16 cellular contexts compared by ENCODE assay signal in the genomic region with DNA sequence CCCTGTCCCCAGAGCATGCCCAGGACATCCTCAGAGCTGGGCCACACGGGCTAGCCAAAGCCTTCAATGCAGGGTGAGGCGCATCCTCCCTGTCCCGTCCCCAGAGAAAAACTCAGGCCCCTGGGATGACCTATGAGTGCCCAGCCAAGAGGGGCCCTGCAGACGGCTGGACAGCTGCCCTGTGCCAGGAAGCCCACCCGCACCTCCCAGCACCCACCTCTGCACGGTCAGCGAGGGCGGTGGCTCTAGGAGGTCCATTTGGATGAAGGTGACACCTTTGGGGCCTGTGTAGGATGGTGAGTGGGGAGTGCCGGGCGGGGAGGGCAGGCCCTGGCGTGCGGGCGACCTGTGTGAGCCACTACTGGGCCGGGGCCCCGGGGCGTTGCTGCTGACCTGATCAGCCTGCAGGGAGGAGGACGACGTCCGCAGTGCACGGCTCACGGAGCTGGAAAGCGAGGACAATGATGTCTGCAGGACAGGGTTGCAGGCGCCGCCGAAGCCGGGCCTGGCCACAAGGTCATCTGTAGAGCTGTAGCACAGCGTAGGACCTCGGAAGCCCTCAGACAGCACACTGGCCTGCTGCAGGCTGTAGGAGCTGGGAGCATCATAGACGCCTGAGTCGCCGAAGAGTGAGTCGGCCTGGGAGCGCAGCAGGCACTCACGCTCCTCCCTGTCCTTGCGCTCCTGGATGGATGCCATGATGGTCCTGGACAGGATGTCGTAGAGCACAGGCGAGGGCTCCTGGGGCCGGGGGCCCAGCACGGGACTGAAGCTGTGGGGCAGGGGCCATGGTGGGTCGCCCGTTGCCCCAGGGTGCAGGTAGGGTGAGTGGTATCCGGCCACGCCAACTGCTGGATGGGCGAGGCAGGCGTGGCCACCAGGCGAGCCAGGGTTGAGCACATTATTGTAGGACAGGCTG.
"Had no signal": no experiment of that assay in that cellular context is flagged by ENCODE, and none has a peak within 500 bp of the region (broad histone marks: within the 10 kb centered on the region; RNA-seq: fewer than 3 reads in every experiment).

No MANE protein-coding gene starts in this region.

- H3K36me3 Mint-ChIP-seq: activated CD4-positive, alpha-beta memory T cell treated with anti-CD3 and anti-CD28 coated beads for 36 hours; activated naive CD4-positive, alpha-beta T cell treated with anti-CD3 and anti-CD28 coated beads, Interleukin-2, amount 10 ng/mL, durations not matched to agents 7 days and 5 days; naive thymus-derived CD4-positive, alpha-beta T cell had no signal

- FAIRE-seq: frontal cortex had no signal

- H3K27me3 ChIP-seq: vagina had no signal

- H3K27me3 Mint-ChIP-seq: activated T-helper 17 cell treated with anti-CD3 and anti-CD28 coated beads, Interleukin-2, amount 50 U/mL, for 72 hours; naive thymus-derived CD4-positive, alpha-beta T cell had no signal

- DNase-seq: activated CD4-positive, alpha-beta memory T cell treated with anti-CD3 and anti-CD28 coated beads for 36 hours; activated CD4-positive, CD25-positive, alpha-beta regulatory T cell treated with anti-CD3 and anti-CD28 coated beads, Interleukin-2, amount 50 U/mL, for 72 hours; activated naive CD4-positive, alpha-beta T cell treated with anti-CD3 and anti-CD28 coated beads, Interleukin-2, amount 10 ng/mL, durations not matched to agents 7 days and 5 days; cortex of kidney; effector memory CD4-positive, alpha-beta T cell; kidney glomerular epithelial cell; naive thymus-derived CD4-positive, alpha-beta T cell; stimulated activated CD4-positive, alpha-beta T cell treated with anti-CD3 and anti-CD28 coated beads, Interleukin-12 subunit alpha, Interleukin-12 subunit beta, amount 100 ng/mL, for 4 hours; stimulated activated naive CD4-positive, alpha-beta T cell; substantia nigra; T-helper 2 cell had no signal

- H3K27ac ChIP-seq: heart left ventricle, lower lobe of right lung, vagina had no signal

- H3K4me3 Mint-ChIP-seq: activated CD4-positive, alpha-beta memory T cell treated with anti-CD3 and anti-CD28 coated beads for 36 hours; activated naive CD4-positive, alpha-beta T cell treated with anti-CD3 and anti-CD28 coated beads, Interleukin-2, amount 10 ng/mL, durations not matched to agents 7 days and 5 days; activated T-helper 17 cell treated with anti-CD3 and anti-CD28 coated beads, Interleukin-2, amount 50 U/mL, for 72 hours; naive thymus-derived CD4-positive, alpha-beta T cell had no signal

- H3K9me3 ChIP-seq: heart left ventricle, lower lobe of right lung, vagina had no signal

- H3K36me3 ChIP-seq: heart left ventricle, lower lobe of right lung, vagina had no signal

- H3K4me1 Mint-ChIP-seq: activated naive CD4-positive, alpha-beta T cell treated with anti-CD3 and anti-CD28 coated beads, Interleukin-2, amount 10 ng/mL, durations not matched to agents 7 days and 5 days; activated T-helper 17 cell treated with anti-CD3 and anti-CD28 coated beads, Interleukin-2, amount 50 U/mL, for 72 hours had no signal

- H3K4me3 ChIP-seq: heart left ventricle, lower lobe of right lung, vagina had no signal

- H3K27ac Mint-ChIP-seq: activated CD4-positive, alpha-beta memory T cell treated with anti-CD3 and anti-CD28 coated beads for 36 hours; activated naive CD4-positive, alpha-beta T cell treated with anti-CD3 and anti-CD28 coated beads, Interleukin-2, amount 10 ng/mL, durations not matched to agents 7 days and 5 days; activated T-helper 17 cell treated with anti-CD3 and anti-CD28 coated beads, Interleukin-2, amount 50 U/mL, for 72 hours; naive thymus-derived CD4-positive, alpha-beta T cell had no signal

- H3K9me3 Mint-ChIP-seq: activated CD4-positive, alpha-beta memory T cell treated with anti-CD3 and anti-CD28 coated beads for 36 hours; activated naive CD4-positive, alpha-beta T cell treated with anti-CD3 and anti-CD28 coated beads, Interleukin-2, amount 10 ng/mL, durations not matched to agents 7 days and 5 days; activated T-helper 17 cell treated with anti-CD3 and anti-CD28 coated beads, Interleukin-2, amount 50 U/mL, for 72 hours; naive thymus-derived CD4-positive, alpha-beta T cell had no signal
